Comparison of ENCODE assay signal across 8 cellular contexts in genomic region chr3:46208167-46208704, GRCh38. TPM values are rescaled to one million over a fixed set of nuclear protein-coding genes. Genes with fewer than 3 reads are reported as not detected.
A peak's percentile ranks its signal among the peaks of the same experiment; 100 is the strongest.
DNase-seq lines count a peak whose midpoint lies in the region; FAIRE-seq and TF ChIP-seq lines count a peak whose summit lies in the region.

TSS of gene CCR1 (minus strand) at chr3:46208313. CDS start at chr3:46204313, 4,000 bp downstream.

- H3K4me3 ChIP-seq in AG04450 (ENCODE audit: low read depth, low read length): no peak within 1 kb of the TSS
- no peak within 1 kb of the TSS for H3K4me3 ChIP-seq in fibroblast of mammary gland (ENCODE audit: control insufficient read depth, low read depth, low read length)
- H3K4me3 ChIP-seq in neuronal stem cell (ENCODE audit: low read length in 2 of 2): no peak within 1 kb of the TSS

- H4K91ac ChIP-seq in neuronal stem cell (ENCODE audit: low read depth, low read length, poor library complexity): no peak within 1 kb of the TSS

- H2BK15ac ChIP-seq in neuronal stem cell (ENCODE audit: low read length): no peak within 1 kb of the TSS

- no peak within 1 kb of the TSS for H3K14ac ChIP-seq in neuronal stem cell (ENCODE audit: low read length)

- no peaks in the 10 kb centered on the region for H3K4me1 ChIP-seq in neuronal stem cell (ENCODE audit: control insufficient read depth in 2 of 2, insufficient read depth in 1 of 2, low read depth in 1 of 2, low read length in 2 of 2)

- H3K27me3 ChIP-seq in AG04450 (ENCODE audit: control insufficient read depth, insufficient read depth, low read length) (peaks cover 8% of the 10 kb centered on the region), neuronal stem cell (ENCODE audit: control insufficient read depth in 3 of 3, insufficient read depth in 3 of 3, low read depth in 1 of 3, low read length in 3 of 3) (no peaks in the 10 kb centered on the region)

- peak; percentile 98 for FAIRE-seq in GM18507 (lab: Jason Lieb, UNC)

- CTCF ChIA-PET in AG04450 (lab: Charles Lee): interaction anchor here (0.9 to 3.5 kb wide), 8 partner anchors 8 to 269 kb away, joined by 3 to 14 read pairs (median 3); no protein-coding TSS in a partner anchor

- no peak within 1 kb of the TSS for H3K9ac ChIP-seq in neuronal stem cell (ENCODE audit: low read depth, low read length, poor library complexity)

- H2BK5ac ChIP-seq in neuronal stem cell (ENCODE audit: low read length): no peak within 1 kb of the TSS

- H3K4me2 ChIP-seq in neuronal stem cell (ENCODE audit: insufficient read depth, low read length, poor library complexity, severe bottlenecking): no peak within 1 kb of the TSS

- H3K36me3 ChIP-seq in neuronal stem cell (replicated peaks in 1 of 2; ENCODE audit: control insufficient read depth in 2 of 2, insufficient read depth in 2 of 2, low read length in 2 of 2): no peaks in the 10 kb centered on the region

- WGBS in neuronal stem cell (ENCODE audit: extremely low coverage in 2 of 2, insufficient read length in 2 of 2, insufficient replicate concordance in 1 of 2), 2 donors: no CpG with 5 or more reads among the region's 3 CpGs

- peak within 1 kb of the TSS; percentile 81 for H2AFZ ChIP-seq in neuronal stem cell (ENCODE audit: low read length)

- no peak within 1 kb of the TSS for H3K4ac ChIP-seq in neuronal stem cell (ENCODE audit: low read length)

- no peak within 1 kb of the TSS for H3K18ac ChIP-seq in neuronal stem cell (ENCODE audit: low read length)

- no peaks in the 10 kb centered on the region for H3K79me1 ChIP-seq in neuronal stem cell (ENCODE audit: low read depth, low read length)

- H3K27ac ChIP-seq in AG04450 (ENCODE audit: low read depth, low read length): no peak within 1 kb of the TSS
- H3K27ac ChIP-seq in neuronal stem cell (replicated peaks; ENCODE audit: low read length): no peak within 1 kb of the TSS

- no peak within 1 kb of the TSS for H3K23ac ChIP-seq in neuronal stem cell (ENCODE audit: low read depth, low read length, poor library complexity)

- H2BK12ac ChIP-seq in neuronal stem cell (ENCODE audit: low read length): no peak within 1 kb of the TSS

- no peaks in the 10 kb centered on the region for H3K9me3 ChIP-seq in AG04450 (ENCODE audit: control insufficient read depth, insufficient read depth, low read length)
- no peaks in the 10 kb centered on the region for H3K9me3 ChIP-seq in neuronal stem cell (replicated peaks in 1 of 2; ENCODE audit: control insufficient read depth in 2 of 2, insufficient read depth in 1 of 2, low read depth in 1 of 2, low read length in 2 of 2)

- no peak for DNase-seq in AG04450 (ENCODE audit: low read depth, low spot score)
- peak; percentile 55 for DNase-seq in GM18507 (ENCODE audit: extremely low spot score, insufficient read length, low read depth)
- peak; percentile 29 for DNase-seq in HK-2 (ENCODE audit: unreplicated experiment)
- peak; percentile 51 for DNase-seq in activated CD4-positive, CD25-positive, alpha-beta regulatory T cell treated with anti-CD3 and anti-CD28 coated beads, Interleukin-2, amount 50 U/mL, for 72 hours
- peak; percentile 65 for DNase-seq in fibroblast of mammary gland (ENCODE audit: low read depth)
- peak; percentile 18 for DNase-seq in neuronal stem cell (ENCODE audit: low spot score)
- no peak for DNase-seq in NCI-H1417 (lab: John Stamatoyannopoulos, UW)
- DNase-seq in NCI-H1105 treated with DMSO at 0.1 percent for 48 hours (lab: John Stamatoyannopoulos, UW): no peak

- no peak within 1 kb of the TSS for H4K8ac ChIP-seq in neuronal stem cell (ENCODE audit: low read depth, low read length)

- no peak within 1 kb of the TSS for H2BK120ac ChIP-seq in neuronal stem cell (ENCODE audit: low read depth, low read length)

- no peak within 1 kb of the TSS for H2AK5ac ChIP-seq in neuronal stem cell (ENCODE audit: low read depth, low read length)

- POLR2A ChIA-PET in AG04450 (lab: Yijun Ruan, JAX): no interaction called here

- TF ChIP-seq CTCF in AG04450 (IDR thresholded peaks at IDR 0.05; ENCODE audit: low read depth, low read length): peak; percentile 56
- TF ChIP-seq CTCF in fibroblast of mammary gland (conservative IDR thresholded peaks at IDR 0.05; ENCODE audit: control insufficient read depth, insufficient read depth, low read depth, low read length): peak; percentile 85

RNA-seq across cellular contexts. Expression of gene CCR1, which starts in this region (rescaled TPM):
- 0.02 TPM in 1 of 2 replicates, not detected in the other for polyA plus RNA-seq in AG04450 (2011; rRNA removed)
- 0.09 TPM in 1 of 2 replicates, not detected in the other for polyA minus RNA-seq in AG04450 (2011; rRNA and poly(A)+ RNA removed)
- 0.04 TPM for polyA plus RNA-seq in neuronal stem cell (2013, experiment 1 of 2)
- 0.04 TPM for polyA plus RNA-seq in neuronal stem cell (2013, experiment 2 of 2)

Comparison
In these comparisons a context has a peak if more than half of its experiments do, and no peak if none do; other contexts are left out.
1. DNase-seq: peak in GM18507 (single experiment), HK-2 (single experiment), activated CD4-positive, CD25-positive, alpha-beta regulatory T cell treated with anti-CD3 and anti-CD28 coated beads, Interleukin-2, amount 50 U/mL, for 72 hours (single experiment), fibroblast of mammary gland (single experiment) and neuronal stem cell (single experiment); none in AG04450 (single experiment), NCI-H1417 (0 of 3) and NCI-H1105 treated with DMSO at 0.1 percent for 48 hours (single experiment).